ENCODE assay signal across 1 cellular context in genomic region chr3:172666873-172667694, GRCh38.
TF ChIP-seq lines count a peak whose summit lies in the region.

No MANE protein-coding gene starts in this region.

TF ChIP-seq in GM23338, 12 proteins besides CTCF, POLR2A, EP300 and RAD21 (continued from another document):
- TF ChIP-seq, protein P1, sequence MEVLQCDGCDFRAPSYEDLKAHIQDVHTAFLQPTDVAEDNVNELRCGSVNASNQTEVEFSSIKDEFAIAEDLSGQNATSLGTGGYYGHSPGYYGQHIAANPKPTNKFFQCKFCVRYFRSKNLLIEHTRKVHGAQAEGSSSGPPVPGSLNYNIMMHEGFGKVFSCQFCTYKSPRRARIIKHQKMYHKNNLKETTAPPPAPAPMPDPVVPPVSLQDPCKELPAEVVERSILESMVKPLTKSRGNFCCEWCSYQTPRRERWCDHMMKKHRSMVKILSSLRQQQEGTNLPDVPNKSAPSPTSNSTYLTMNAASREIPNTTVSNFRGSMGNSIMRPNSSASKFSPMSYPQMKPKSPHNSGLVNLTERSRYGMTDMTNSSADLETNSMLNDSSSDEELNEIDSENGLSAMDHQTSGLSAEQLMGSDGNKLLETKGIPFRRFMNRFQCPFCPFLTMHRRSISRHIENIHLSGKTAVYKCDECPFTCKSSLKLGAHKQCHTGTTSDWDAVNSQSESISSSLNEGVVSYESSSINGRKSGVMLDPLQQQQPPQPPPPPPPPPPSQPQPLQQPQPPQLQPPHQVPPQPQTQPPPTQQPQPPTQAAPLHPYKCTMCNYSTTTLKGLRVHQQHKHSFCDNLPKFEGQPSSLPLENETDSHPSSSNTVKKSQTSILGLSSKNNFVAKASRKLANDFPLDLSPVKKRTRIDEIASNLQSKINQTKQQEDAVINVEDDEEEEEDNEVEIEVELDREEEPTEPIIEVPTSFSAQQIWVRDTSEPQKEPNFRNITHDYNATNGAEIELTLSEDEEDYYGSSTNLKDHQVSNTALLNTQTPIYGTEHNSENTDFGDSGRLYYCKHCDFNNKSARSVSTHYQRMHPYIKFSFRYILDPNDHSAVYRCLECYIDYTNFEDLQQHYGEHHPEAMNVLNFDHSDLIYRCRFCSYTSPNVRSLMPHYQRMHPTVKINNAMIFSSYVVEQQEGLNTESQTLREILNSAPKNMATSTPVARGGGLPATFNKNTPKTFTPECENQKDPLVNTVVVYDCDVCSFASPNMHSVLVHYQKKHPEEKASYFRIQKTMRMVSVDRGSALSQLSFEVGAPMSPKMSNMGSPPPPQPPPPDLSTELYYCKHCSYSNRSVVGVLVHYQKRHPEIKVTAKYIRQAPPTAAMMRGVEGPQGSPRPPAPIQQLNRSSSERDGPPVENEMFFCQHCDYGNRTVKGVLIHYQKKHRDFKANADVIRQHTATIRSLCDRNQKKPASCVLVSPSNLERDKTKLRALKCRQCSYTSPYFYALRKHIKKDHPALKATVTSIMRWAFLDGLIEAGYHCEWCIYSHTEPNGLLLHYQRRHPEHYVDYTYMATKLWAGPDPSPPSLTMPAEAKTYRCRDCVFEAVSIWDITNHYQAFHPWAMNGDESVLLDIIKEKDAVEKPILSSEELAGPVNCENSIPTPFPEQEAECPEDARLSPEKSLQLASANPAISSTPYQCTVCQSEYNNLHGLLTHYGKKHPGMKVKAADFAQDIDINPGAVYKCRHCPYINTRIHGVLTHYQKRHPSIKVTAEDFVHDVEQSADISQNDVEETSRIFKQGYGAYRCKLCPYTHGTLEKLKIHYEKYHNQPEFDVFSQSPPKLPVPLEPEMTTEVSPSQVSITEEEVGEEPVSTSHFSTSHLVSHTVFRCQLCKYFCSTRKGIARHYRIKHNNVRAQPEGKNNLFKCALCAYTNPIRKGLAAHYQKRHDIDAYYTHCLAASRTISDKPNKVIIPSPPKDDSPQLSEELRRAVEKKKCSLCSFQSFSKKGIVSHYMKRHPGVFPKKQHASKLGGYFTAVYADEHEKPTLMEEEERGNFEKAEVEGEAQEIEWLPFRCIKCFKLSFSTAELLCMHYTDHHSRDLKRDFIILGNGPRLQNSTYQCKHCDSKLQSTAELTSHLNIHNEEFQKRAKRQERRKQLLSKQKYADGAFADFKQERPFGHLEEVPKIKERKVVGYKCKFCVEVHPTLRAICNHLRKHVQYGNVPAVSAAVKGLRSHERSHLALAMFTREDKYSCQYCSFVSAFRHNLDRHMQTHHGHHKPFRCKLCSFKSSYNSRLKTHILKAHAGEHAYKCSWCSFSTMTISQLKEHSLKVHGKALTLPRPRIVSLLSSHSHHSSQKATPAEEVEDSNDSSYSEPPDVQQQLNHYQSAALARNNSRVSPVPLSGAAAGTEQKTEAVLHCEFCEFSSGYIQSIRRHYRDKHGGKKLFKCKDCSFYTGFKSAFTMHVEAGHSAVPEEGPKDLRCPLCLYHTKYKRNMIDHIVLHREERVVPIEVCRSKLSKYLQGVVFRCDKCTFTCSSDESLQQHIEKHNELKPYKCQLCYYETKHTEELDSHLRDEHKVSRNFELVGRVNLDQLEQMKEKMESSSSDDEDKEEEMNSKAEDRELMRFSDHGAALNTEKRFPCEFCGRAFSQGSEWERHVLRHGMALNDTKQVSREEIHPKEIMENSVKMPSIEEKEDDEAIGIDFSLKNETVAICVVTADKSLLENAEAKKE (CRISPR knock-in tag; IDR thresholded peaks at IDR 0.05), result no peak
